8 cellular contexts compared by ENCODE assay signal in the genomic region with DNA sequence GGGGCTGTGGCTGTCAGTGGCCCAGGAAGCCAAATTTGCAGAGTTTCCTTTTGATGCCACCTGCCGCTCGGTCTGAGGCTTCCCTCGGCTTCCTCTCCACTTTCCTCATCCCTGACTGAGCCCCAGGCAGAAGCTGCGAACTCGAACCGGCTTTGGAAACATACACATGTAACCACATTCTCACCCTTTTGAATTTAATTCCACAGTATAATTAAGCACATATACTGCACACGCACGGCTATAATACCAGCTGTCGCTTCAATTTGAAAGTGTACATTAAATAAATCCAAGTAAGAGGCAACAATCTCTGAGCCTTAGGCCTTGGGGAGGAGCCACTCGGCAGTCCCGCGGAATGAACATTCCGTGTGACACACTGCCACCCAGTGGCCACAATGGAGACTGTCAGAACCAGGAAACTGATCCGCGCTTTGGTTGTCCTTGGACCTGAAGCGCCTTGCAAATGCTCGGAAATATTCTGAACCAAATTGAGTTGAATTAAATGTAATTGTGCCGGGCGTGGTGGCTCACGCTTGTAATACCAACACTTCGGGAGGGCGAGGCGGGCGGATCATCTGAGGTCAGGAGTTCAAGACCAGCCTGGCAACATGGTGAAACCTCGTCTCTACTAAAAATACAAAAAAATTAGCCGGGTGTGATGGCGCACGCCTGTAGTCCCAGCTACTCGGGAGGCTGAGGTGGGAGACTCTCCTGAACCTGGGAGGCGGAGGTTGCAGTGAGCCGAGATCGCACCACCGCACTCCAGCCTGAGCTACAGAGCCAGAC.
DNase-seq lines count a peak whose midpoint lies in the region; FAIRE-seq and TF ChIP-seq lines count a peak whose summit lies in the region.

No MANE protein-coding gene starts in this region.

- no peak overlapping the region for H2BK20ac ChIP-seq in H9 (ENCODE audit: low read depth, low read length, poor library complexity, severe bottlenecking)

- no peaks in the 10 kb centered on the region for H3K36me3 ChIP-seq in suprapubic skin

- H4K5ac ChIP-seq in H9 (ENCODE audit: insufficient read length, low read depth, low read length) = no peak overlapping the region

- peak overlapping the region; percentile 47 to 89 (median 70); a peak in 6 of 7 replicates for H3K27ac Mint-ChIP-seq in H9

- peak overlapping the region; percentile 96 for H2AFZ ChIP-seq in H9 (ENCODE audit: low read length)

- H3K18ac ChIP-seq in H9 (ENCODE audit: insufficient read length, low read depth, low read length) = no peak overlapping the region

- H3K4me1 Mint-ChIP-seq in H9 = peaks cover 36 to 41% of the 10 kb centered on the region in 2 experiments

- H3K23ac ChIP-seq in H9 (ENCODE audit: insufficient read length, low read depth, low read length) = no peak overlapping the region

- no peak overlapping the region for H2BK120ac ChIP-seq in H9 (ENCODE audit: low read depth, low read length, poor library complexity, severe bottlenecking)

- H3K79me2 ChIP-seq in H9 (ENCODE audit: insufficient read depth, low read length) = no peaks in the 10 kb centered on the region

- H3K27me3 Mint-ChIP-seq in H9 (ENCODE audit: low read depth) = no peaks in the 10 kb centered on the region

- H2BK5ac ChIP-seq in H9 (ENCODE audit: insufficient read length, low read length) = no peak overlapping the region

- H3K79me1 ChIP-seq in H9 (ENCODE audit: insufficient read depth, low read depth, low read length, poor library complexity, severe bottlenecking) = no peaks in the 10 kb centered on the region

- H3K9me3 ChIP-seq in H9 (ENCODE audit: control insufficient read depth, low read depth, low read length) (no peaks in the 10 kb centered on the region), suprapubic skin (no peaks in the 10 kb centered on the region)

- peak overlapping the region; percentile 36 for H3K4me3 ChIP-seq in LNCaP clone FGC (ENCODE audit: low read depth, low read length)
- H3K4me3 ChIP-seq in suprapubic skin = peak overlapping the region; percentile 38

- TF ChIP-seq EP300 in suprapubic skin (IDR thresholded peaks at IDR 0.05) = no peak

- no peak overlapping the region for H2BK12ac ChIP-seq in H9 (ENCODE audit: insufficient read length, low read depth, low read length)

- H2AK5ac ChIP-seq in H9 (ENCODE audit: insufficient read length, low read length) = no peak overlapping the region

- H3T11ph ChIP-seq in H9 (ENCODE audit: low read length) = no peak overlapping the region

- no peaks in the 10 kb centered on the region; a peak in 1 of 5 replicates for H3K9me3 Mint-ChIP-seq in H9

- FAIRE-seq in G401.6 (lab: Jason Lieb, UNC) = peak; percentile 78

- H4K91ac ChIP-seq in H9 (ENCODE audit: insufficient read length, low read depth, low read length) = no peak overlapping the region

- H3K4ac ChIP-seq in H9 (ENCODE audit: low read depth, low read length) = no peak overlapping the region

- H3K14ac ChIP-seq in H9 (ENCODE audit: insufficient read depth, low read length) = no peak overlapping the region

- no peaks in the 10 kb centered on the region for H3K27me3 ChIP-seq in H9 (ENCODE audit: insufficient read depth, low read length)
- no peaks in the 10 kb centered on the region for H3K27me3 ChIP-seq in suprapubic skin

- H4K8ac ChIP-seq in H9 (replicated peaks; ENCODE audit: insufficient read length, low read depth, low read length) = no peak overlapping the region

- no peaks in the 10 kb centered on the region for H4K20me1 ChIP-seq in H9 (ENCODE audit: control insufficient read depth, insufficient read depth, insufficient read length)

- no peaks in the 10 kb centered on the region for H3K36me3 Mint-ChIP-seq in H9 (ENCODE audit: insufficient read depth in 1 of 3, low read depth in 3 of 3)

- H3K4me2 ChIP-seq in H9 (ENCODE audit: insufficient read depth, insufficient read length, low read length) = peak overlapping the region; percentile 56

- DNase-seq in H9 (peak; percentile 90), LNCaP clone FGC (ENCODE audit: low read depth) (peak; percentile 37), SHP77 (lab: John Stamatoyannopoulos, UW) (peak; percentile 68 to 73), germinal center (ENCODE audit: low spot score) (peak; percentile 75), occipital lobe (lab: John Stamatoyannopoulos, UW) (peak; percentile 69), suprapubic skin (ENCODE audit: low spot score in 2 of 2) (peak; percentile 84 to 87)
- DNase-seq in activated gamma-delta T cell treated with anti-CD3 and anti-CD28 coated beads, Interleukin-2, amount 50 U/mL, for 16 hours (ENCODE audit: low read depth) = peak; percentile 63

- TF ChIP-seq POLR2A in suprapubic skin (IDR thresholded peaks at IDR 0.05) = no peak

- no CpG with 5 or more reads among the region's 33 CpGs for WGBS in H9 (ENCODE audit: extremely low coverage, insufficient read length, low lambda C conversion rate)
- WGBS in suprapubic skin = 21% methylated on average over 33 of the region's 33 CpGs

- H3K4me1 ChIP-seq in H9 (ENCODE audit: insufficient read depth, low read length) (peaks cover 3% of the 10 kb centered on the region; the same call in 1 of the 2 replicates), suprapubic skin (peaks cover 3% of the 10 kb centered on the region)

- no peak overlapping the region for H2BK15ac ChIP-seq in H9 (ENCODE audit: low read depth, low read length)

- peak; percentile 96 for TF ChIP-seq CTCF in H9 (conservative IDR thresholded peaks at IDR 0.05)
- peak; percentile 91 for TF ChIP-seq CTCF in LNCaP clone FGC (IDR thresholded peaks at IDR 0.05; ENCODE audit: control insufficient read depth, extremely low read depth, insufficient read depth)
- TF ChIP-seq CTCF in suprapubic skin (IDR thresholded peaks at IDR 0.05) = peak; percentile 57 to 87

- no peaks in the 10 kb centered on the region for H3K23me2 ChIP-seq in H9 (ENCODE audit: insufficient read length, low read depth, low read length, poor library complexity, severe bottlenecking)

- H3K27ac ChIP-seq in H9 (ENCODE audit: insufficient read length, low read depth, low read length) (no peak overlapping the region), suprapubic skin (no peak overlapping the region)

- no peak overlapping the region for H3K9ac ChIP-seq in H9 (ENCODE audit: extremely low read depth, insufficient read length, low read length)

- H3K56ac ChIP-seq in H9 (ENCODE audit: insufficient read length, low read depth, low read length) = no peak overlapping the region

- peak overlapping the region; percentile 71 to 72 for H3K4me3 Mint-ChIP-seq in H9

Comparison
In these comparisons a context has a peak if more than half of its experiments do, and no peak if none do; other contexts are left out.
1. DNase-seq: peak in every context shown above with its lines; median percentile 90 in H9; 86 in suprapubic skin; 75 in germinal center; 70 in SHP77; 69 in occipital lobe; 63 in activated gamma-delta T cell treated with anti-CD3 and anti-CD28 coated beads, Interleukin-2, amount 50 U/mL, for 16 hours; 37 in LNCaP clone FGC.